Comparison of ENCODE assay signal across 23 cellular contexts in the genomic region with DNA sequence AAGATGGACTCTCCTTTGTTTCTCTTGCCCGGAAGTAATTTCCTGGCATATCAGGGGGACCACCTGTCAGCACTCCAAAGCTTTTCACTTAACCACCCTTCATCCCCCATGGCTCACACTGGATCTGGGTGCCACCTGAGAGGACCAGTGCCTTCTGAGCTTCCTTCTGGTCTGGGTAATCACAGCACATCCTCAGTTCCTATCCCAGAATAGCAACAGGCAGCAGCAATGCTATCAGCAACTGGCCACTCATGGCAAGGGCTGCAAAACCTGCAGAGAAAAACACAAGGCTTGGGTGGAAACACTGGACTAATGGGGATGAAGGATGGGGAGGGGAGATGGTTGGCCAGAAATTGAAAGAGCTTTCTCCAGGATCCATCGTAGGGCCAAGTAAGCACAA. TPM values are rescaled to one million over a fixed set of nuclear protein-coding genes. Genes with fewer than 3 reads are reported as not detected.
"Had no signal": no experiment of that assay in that cellular context is flagged by ENCODE, and none has a peak within 500 bp of the region (broad histone marks: within the 10 kb centered on the region; RNA-seq: fewer than 3 reads in every experiment).

No MANE protein-coding gene starts in this region.

- H3K27ac Mint-ChIP-seq: activated naive CD4-positive, alpha-beta T cell treated with anti-CD3 and anti-CD28 coated beads, Interleukin-2, amount 50 U/mL, for 72 hours; dendritic cell treated with granulocyte-macrophage colony-stimulating factor and Interleukin-4, amounts not matched to agents 40 ng/mL and 50 ng/mL, for 4 days; effector memory CD8-positive, alpha-beta T cell; naive B cell; progenitor cell of endocrine pancreas had no signal

- H3K4me1 ChIP-seq: body of pancreas, gastrocnemius medialis, lower lobe of right lung had no signal

- H3K4me1 Mint-ChIP-seq: naive B cell had no signal

- H3K4me3 Mint-ChIP-seq: dendritic cell treated with granulocyte-macrophage colony-stimulating factor and Interleukin-4, amounts not matched to agents 40 ng/mL and 50 ng/mL, for 4 days; effector memory CD8-positive, alpha-beta T cell; naive B cell had no signal

- H3K9me3 ChIP-seq: body of pancreas, gastrocnemius medialis, lower lobe of right lung, sigmoid colon, transverse colon had no signal

- H3K27me3 ChIP-seq: body of pancreas, gastrocnemius medialis, sigmoid colon, transverse colon had no signal

- H3K9me3 Mint-ChIP-seq: activated naive CD4-positive, alpha-beta T cell treated with anti-CD3 and anti-CD28 coated beads, Interleukin-2, amount 50 U/mL, for 72 hours; dendritic cell treated with granulocyte-macrophage colony-stimulating factor and Interleukin-4, amounts not matched to agents 40 ng/mL and 50 ng/mL, for 4 days; effector memory CD8-positive, alpha-beta T cell had no signal

- H3K27ac ChIP-seq: body of pancreas, epithelial cell of prostate, gastrocnemius medialis, lower lobe of right lung, sigmoid colon, transverse colon had no signal

- H3K36me3 ChIP-seq: gastrocnemius medialis, lower lobe of right lung, sigmoid colon, transverse colon had no signal

- H3K36me3 Mint-ChIP-seq: activated naive CD4-positive, alpha-beta T cell treated with anti-CD3 and anti-CD28 coated beads, Interleukin-2, amount 50 U/mL, for 72 hours; naive B cell had no signal

- DNase-seq: activated CD4-positive, alpha-beta T cell treated with anti-CD3 and anti-CD28 coated beads, Interleukin-2, amount 50 U/mL, for 4 hours; activated CD4-positive, CD25-positive, alpha-beta regulatory T cell treated with anti-CD3 and anti-CD28 coated beads, Interleukin-2, amount 50 U/mL, for 72 hours; activated effector memory CD4-positive, alpha-beta T cell treated with Interleukin-2 at 50 U/mL for 16 hours; activated T-cell treated with anti-CD3 and anti-CD28 coated beads, Interleukin-2, amount 50 U/mL, for 1 hour; amniotic stem cell; body of pancreas; effector memory CD8-positive, alpha-beta T cell; gastrocnemius medialis; hippocampal formation; kidney glomerular epithelial cell; lower lobe of right lung; midbrain; naive B cell; nucleus accumbens; sigmoid colon; stimulated activated CD4-positive, alpha-beta T cell treated with anti-CD3 and anti-CD28 coated beads, Interleukin-2, amount 100 ng/mL, for 24 hours; stimulated activated naive CD4-positive, alpha-beta T cell; substantia nigra; transverse colon had no signal

- H3K4me3 ChIP-seq: body of pancreas, gastrocnemius medialis, lower lobe of right lung, sigmoid colon, transverse colon had no signal

- ATAC-seq: activated naive CD4-positive, alpha-beta T cell treated with anti-CD3 and anti-CD28 coated beads, Interleukin-2, amount 50 U/mL, for 72 hours; body of pancreas; effector memory CD8-positive, alpha-beta T cell; gastrocnemius medialis; lower lobe of right lung had no signal

RNA-seq across cellular contexts. Expression of a gene that starts 59.9 kb away (rescaled TPM):
- total RNA-seq: body of pancreas had no signal
